Comparison of ENCODE assay signal across 9 cellular contexts in the genomic region with DNA sequence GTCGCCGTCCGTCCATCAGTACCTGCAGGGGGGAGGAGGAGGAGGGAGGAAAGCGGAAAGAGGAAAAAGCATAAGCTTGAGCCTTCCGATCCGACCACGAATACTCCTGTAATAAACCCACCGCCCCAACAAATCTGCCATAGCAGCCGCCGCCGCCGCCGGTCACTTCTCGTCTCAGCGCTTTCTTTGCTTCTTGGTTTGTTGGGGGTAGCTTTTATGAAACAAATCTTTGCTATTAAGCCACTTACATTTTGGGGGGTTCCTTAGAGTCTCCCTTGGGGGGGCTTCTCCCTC. TPM values are rescaled to one million over a fixed set of nuclear protein-coding genes. Genes with fewer than 3 reads are reported as not detected.
DNase-seq lines count a peak whose midpoint lies in the region; ATAC-seq and TF ChIP-seq lines count a peak whose summit lies in the region.
"Had no signal": no experiment of that assay in that cellular context is flagged by ENCODE, and none has a peak within 500 bp of the region (broad histone marks: within the 10 kb centered on the region; RNA-seq: fewer than 3 reads in every experiment).

No MANE protein-coding gene starts in this region.

- H3K27ac ChIP-seq in right atrium auricular region (peak overlapping the region; percentile 67 to 81), liver (ENCODE audit: low read depth in 1 of 2, low read length in 2 of 2) (no peak overlapping the region), urinary bladder (ENCODE audit: low read depth) (peak overlapping the region; percentile 15)

- H3K36me3 ChIP-seq in right atrium auricular region (no peaks in the 10 kb centered on the region), liver (ENCODE audit: control insufficient read depth in 4 of 4, insufficient read depth in 3 of 4, low read depth in 1 of 4, low read length in 3 of 4) (no peaks in the 10 kb centered on the region), urinary bladder (ENCODE audit: insufficient read depth) (no peaks in the 10 kb centered on the region)

- H3K9me3 ChIP-seq in right atrium auricular region: no peaks in the 10 kb centered on the region
- H3K9me3 ChIP-seq in liver (ENCODE audit: control insufficient read depth in 4 of 4, low read length in 3 of 4): no peaks in the 10 kb centered on the region

- H3K4me1 Mint-ChIP-seq in activated CD8-positive, alpha-beta T cell treated with anti-CD3 and anti-CD28 coated beads for 36 hours (ENCODE audit: low read depth): peaks cover 13% of the 10 kb centered on the region

- no peak for ATAC-seq in left cardiac atrium
- ATAC-seq in activated CD8-positive, alpha-beta T cell treated with anti-CD3 and anti-CD28 coated beads for 36 hours: no peak

- H3K4me3 Mint-ChIP-seq in activated CD8-positive, alpha-beta T cell treated with anti-CD3 and anti-CD28 coated beads for 36 hours: peak overlapping the region; percentile 62

- H3K9ac ChIP-seq in liver (ENCODE audit: low read depth in 1 of 2, low read length in 2 of 2): no peak overlapping the region

- H3K4me3 ChIP-seq in right atrium auricular region (peak overlapping the region; percentile 59 to 60), liver (ENCODE audit: low read depth in 1 of 3, low read length in 3 of 3) (peak overlapping the region; percentile 44 to 61 (median 61)), urinary bladder (ENCODE audit: low read depth, low read length) (peak overlapping the region; percentile 62)

- no peaks in the 10 kb centered on the region for H3K36me3 Mint-ChIP-seq in activated CD8-positive, alpha-beta T cell treated with anti-CD3 and anti-CD28 coated beads for 36 hours (ENCODE audit: low read depth)

- TF ChIP-seq CTCF in right atrium auricular region (IDR thresholded peaks at IDR 0.05) (no peak), liver (IDR thresholded peaks at IDR 0.05; ENCODE audit: low read depth, low read length, missing input control) (no peak)
- TF ChIP-seq CTCF in activated CD8-positive, alpha-beta T cell treated with anti-CD3 and anti-CD28 coated beads for 36 hours (IDR thresholded peaks at IDR 0.05): no peak

- H3K9me3 Mint-ChIP-seq in activated CD8-positive, alpha-beta T cell treated with anti-CD3 and anti-CD28 coated beads for 36 hours: no peaks in the 10 kb centered on the region

- H3K4me1 ChIP-seq in right atrium auricular region: peaks cover 0 to 8% of the 10 kb centered on the region in 2 donors
- peaks cover 4 to 28% (median 22%) of the 10 kb centered on the region in 4 donors for H3K4me1 ChIP-seq in liver (ENCODE audit: control insufficient read depth in 4 of 4, insufficient read depth in 4 of 4, low read length in 3 of 4)
- no peaks in the 10 kb centered on the region for H3K4me1 ChIP-seq in urinary bladder (ENCODE audit: insufficient read depth)

- CTCF ChIA-PET in activated CD8-positive, alpha-beta T cell treated with anti-CD3 and anti-CD28 coated beads for 36 hours (lab: Charles Lee): interaction anchor here (0.6 to 1.4 kb wide), 3 partner anchors 63 to 332 kb away, joined by 3 to 5 read pairs (median 3); no protein-coding TSS in a partner anchor

- no peak for TF ChIP-seq RAD21 in liver (IDR thresholded peaks at IDR 0.05)

- POLR2A ChIA-PET in activated CD8-positive, alpha-beta T cell treated with anti-CD3 and anti-CD28 coated beads for 36 hours (lab: Charles Lee): no interaction called here

- DNase-seq in right atrium auricular region (ENCODE audit: low spot score): no peak
- no peak for DNase-seq in left cardiac atrium
- DNase-seq in activated CD8-positive, alpha-beta T cell treated with anti-CD3 and anti-CD28 coated beads for 36 hours: no peak
- DNase-seq in dedifferentiated amniotic fluid mesenchymal stem cell (ENCODE audit: extremely low spot score): no peak
- DNase-seq in NOMO-1 treated with dmso at 0.1 percent for 144 hours (lab: John Stamatoyannopoulos, UW; ENCODE audit: unreplicated experiment): no peak
- DNase-seq in NCI-H146 treated with DMSO at 0.1 percent for 48 hours (lab: John Stamatoyannopoulos, UW; ENCODE audit: unreplicated experiment): no peak

- 3% methylated on average over 15 of the region's 15 CpGs for WGBS in liver
- under 1% methylated on average over 15 of the region's 15 CpGs for WGBS in urinary bladder

- H3K27ac Mint-ChIP-seq in activated CD8-positive, alpha-beta T cell treated with anti-CD3 and anti-CD28 coated beads for 36 hours: no peak overlapping the region

- peaks cover 50% of the 10 kb centered on the region for H3K27me3 Mint-ChIP-seq in activated CD8-positive, alpha-beta T cell treated with anti-CD3 and anti-CD28 coated beads for 36 hours

- intact Hi-C loops in left cardiac atrium (cut with DNase I): loop anchor here (5.0 to 10.0 kb wide), 2 partner anchors 142 to 329 kb away; no protein-coding TSS in a partner anchor
- intact Hi-C loops in activated CD8-positive, alpha-beta T cell treated with anti-CD3 and anti-CD28 coated beads for 36 hours (cut with micrococcal nuclease): loop anchor here (5.0 to 10.0 kb wide), 2 partner anchors 332 to 1479 kb away; no protein-coding TSS in a partner anchor

- H3K27me3 ChIP-seq in right atrium auricular region (no peaks in the 10 kb centered on the region), liver (ENCODE audit: control insufficient read depth in 4 of 4, insufficient read depth in 4 of 4, low read length in 3 of 4) (peaks cover 0 to 22% (median 3%) of the 10 kb centered on the region in 4 donors)

TF ChIP-seq in liver, 16 proteins besides CTCF, POLR2A, EP300 and RAD21:
- TF ChIP-seq GABPA (IDR thresholded peaks at IDR 0.05 in 1 of 2, conservative IDR thresholded peaks at IDR 0.05 in 1 of 2): no peak
- TF ChIP-seq SP1 (IDR thresholded peaks at IDR 0.05): no peak
- TF ChIP-seq TAF1 (conservative IDR thresholded peaks at IDR 0.05): no peak
- no peak for TF ChIP-seq FOXA1 (IDR thresholded peaks at IDR 0.05)
- TF ChIP-seq HNF4G (IDR thresholded peaks at IDR 0.05): no peak
- TF ChIP-seq YY1 (IDR thresholded peaks at IDR 0.05): no peak
- no peak for TF ChIP-seq NR2F2 (IDR thresholded peaks at IDR 0.05)
- no peak for TF ChIP-seq FOXA2 (IDR thresholded peaks at IDR 0.05)
- TF ChIP-seq EGR1 (IDR thresholded peaks at IDR 0.05; ENCODE audit: low read depth in 2 of 2): no peak
- TF ChIP-seq, protein P1, sequence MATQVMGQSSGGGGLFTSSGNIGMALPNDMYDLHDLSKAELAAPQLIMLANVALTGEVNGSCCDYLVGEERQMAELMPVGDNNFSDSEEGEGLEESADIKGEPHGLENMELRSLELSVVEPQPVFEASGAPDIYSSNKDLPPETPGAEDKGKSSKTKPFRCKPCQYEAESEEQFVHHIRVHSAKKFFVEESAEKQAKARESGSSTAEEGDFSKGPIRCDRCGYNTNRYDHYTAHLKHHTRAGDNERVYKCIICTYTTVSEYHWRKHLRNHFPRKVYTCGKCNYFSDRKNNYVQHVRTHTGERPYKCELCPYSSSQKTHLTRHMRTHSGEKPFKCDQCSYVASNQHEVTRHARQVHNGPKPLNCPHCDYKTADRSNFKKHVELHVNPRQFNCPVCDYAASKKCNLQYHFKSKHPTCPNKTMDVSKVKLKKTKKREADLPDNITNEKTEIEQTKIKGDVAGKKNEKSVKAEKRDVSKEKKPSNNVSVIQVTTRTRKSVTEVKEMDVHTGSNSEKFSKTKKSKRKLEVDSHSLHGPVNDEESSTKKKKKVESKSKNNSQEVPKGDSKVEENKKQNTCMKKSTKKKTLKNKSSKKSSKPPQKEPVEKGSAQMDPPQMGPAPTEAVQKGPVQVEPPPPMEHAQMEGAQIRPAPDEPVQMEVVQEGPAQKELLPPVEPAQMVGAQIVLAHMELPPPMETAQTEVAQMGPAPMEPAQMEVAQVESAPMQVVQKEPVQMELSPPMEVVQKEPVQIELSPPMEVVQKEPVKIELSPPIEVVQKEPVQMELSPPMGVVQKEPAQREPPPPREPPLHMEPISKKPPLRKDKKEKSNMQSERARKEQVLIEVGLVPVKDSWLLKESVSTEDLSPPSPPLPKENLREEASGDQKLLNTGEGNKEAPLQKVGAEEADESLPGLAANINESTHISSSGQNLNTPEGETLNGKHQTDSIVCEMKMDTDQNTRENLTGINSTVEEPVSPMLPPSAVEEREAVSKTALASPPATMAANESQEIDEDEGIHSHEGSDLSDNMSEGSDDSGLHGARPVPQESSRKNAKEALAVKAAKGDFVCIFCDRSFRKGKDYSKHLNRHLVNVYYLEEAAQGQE (IDR thresholded peaks at IDR 0.05): no peak
- TF ChIP-seq HNF4A (conservative IDR thresholded peaks at IDR 0.05): no peak
- TF ChIP-seq, protein P2, sequence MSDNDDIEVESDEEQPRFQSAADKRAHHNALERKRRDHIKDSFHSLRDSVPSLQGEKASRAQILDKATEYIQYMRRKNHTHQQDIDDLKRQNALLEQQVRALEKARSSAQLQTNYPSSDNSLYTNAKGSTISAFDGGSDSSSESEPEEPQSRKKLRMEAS (IDR thresholded peaks at IDR 0.05): no peak
- no peak for TF ChIP-seq JUND (IDR thresholded peaks at IDR 0.05)
- TF ChIP-seq, protein P3, sequence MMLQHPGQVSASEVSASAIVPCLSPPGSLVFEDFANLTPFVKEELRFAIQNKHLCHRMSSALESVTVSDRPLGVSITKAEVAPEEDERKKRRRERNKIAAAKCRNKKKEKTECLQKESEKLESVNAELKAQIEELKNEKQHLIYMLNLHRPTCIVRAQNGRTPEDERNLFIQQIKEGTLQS (IDR thresholded peaks at IDR 0.05): no peak
- TF ChIP-seq, protein P4, sequence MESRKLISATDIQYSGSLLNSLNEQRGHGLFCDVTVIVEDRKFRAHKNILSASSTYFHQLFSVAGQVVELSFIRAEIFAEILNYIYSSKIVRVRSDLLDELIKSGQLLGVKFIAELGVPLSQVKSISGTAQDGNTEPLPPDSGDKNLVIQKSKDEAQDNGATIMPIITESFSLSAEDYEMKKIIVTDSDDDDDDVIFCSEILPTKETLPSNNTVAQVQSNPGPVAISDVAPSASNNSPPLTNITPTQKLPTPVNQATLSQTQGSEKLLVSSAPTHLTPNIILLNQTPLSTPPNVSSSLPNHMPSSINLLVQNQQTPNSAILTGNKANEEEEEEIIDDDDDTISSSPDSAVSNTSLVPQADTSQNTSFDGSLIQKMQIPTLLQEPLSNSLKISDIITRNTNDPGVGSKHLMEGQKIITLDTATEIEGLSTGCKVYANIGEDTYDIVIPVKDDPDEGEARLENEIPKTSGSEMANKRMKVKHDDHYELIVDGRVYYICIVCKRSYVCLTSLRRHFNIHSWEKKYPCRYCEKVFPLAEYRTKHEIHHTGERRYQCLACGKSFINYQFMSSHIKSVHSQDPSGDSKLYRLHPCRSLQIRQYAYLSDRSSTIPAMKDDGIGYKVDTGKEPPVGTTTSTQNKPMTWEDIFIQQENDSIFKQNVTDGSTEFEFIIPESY (IDR thresholded peaks at IDR 0.05): no peak
- no peak for TF ChIP-seq RXRA (IDR thresholded peaks at IDR 0.05)

RNA-seq across cellular contexts. Expression of a gene that starts 0.3 kb away (rescaled TPM):
- total RNA-seq in right atrium auricular region (1 to 10 TPM; 1.3 to 2.4 TPM), left cardiac atrium (1 to 10 TPM; 1.7 to 2.3 TPM), liver (1 to 10 TPM in 1 of 2 donors, under 1 TPM in 1; 0.75 to 2.3 TPM), urinary bladder (29.4 TPM)
- not detected for total RNA-seq in activated CD8-positive, alpha-beta T cell treated with anti-CD3 and anti-CD28 coated beads for 36 hours
- polyA plus RNA-seq in liver (under 1 TPM; 0.21 TPM), urinary bladder (4.7 TPM)
- total RNA-seq: dermis microvascular lymphatic vessel endothelial cell had no signal

Comparison
In these comparisons a context has a peak if more than half of its experiments do, and no peak if none do; other contexts are left out.
1. H3K27ac ChIP-seq: peak in right atrium auricular region (2 of 2) and urinary bladder (single experiment); none in liver (0 of 2).
2. Peak in every context shown above with its lines, with median percentiles within 50 percentile points of each other: H3K4me3 ChIP-seq.